Comparison of ENCODE assay signal across 12 cellular contexts in genomic region chr15:88610756-88611231, GRCh38. TPM values are rescaled to one million over a fixed set of nuclear protein-coding genes. Genes with fewer than 3 reads are reported as not detected.
A peak's percentile ranks its signal among the peaks of the same experiment; 100 is the strongest.
DNase-seq lines count a peak whose midpoint lies in the region; TF ChIP-seq lines count a peak whose summit lies in the region.
"Had no signal": no experiment of that assay in that cellular context is flagged by ENCODE, and none has a peak within 500 bp of the region (broad histone marks: within the 10 kb centered on the region; RNA-seq: fewer than 3 reads in every experiment).

No MANE protein-coding gene starts in this region.

- no peak overlapping the region for H2BK120ac ChIP-seq in mesenchymal stem cell (ENCODE audit: low read depth, low read length)

- no peak overlapping the region for H3K4me3 ChIP-seq in mesenchymal stem cell (ENCODE audit: insufficient read depth in 1 of 2, low read depth in 1 of 2, low read length in 2 of 2)
- no peak overlapping the region for H3K4me3 ChIP-seq in GM23248

- peak overlapping the region; percentile 62 for H2BK15ac ChIP-seq in mesenchymal stem cell (ENCODE audit: low read depth, poor library complexity, severe bottlenecking)

- H3K36me3 ChIP-seq in mesenchymal stem cell (ENCODE audit: control insufficient read depth in 1 of 2, insufficient read depth in 2 of 2, low read depth in 1 of 2, low read length in 2 of 2), result no peaks in the 10 kb centered on the region
- H3K36me3 ChIP-seq in GM23248 (ENCODE audit: low read depth), result no peaks in the 10 kb centered on the region

- H2AFZ ChIP-seq in mesenchymal stem cell (ENCODE audit: low read depth, low read length) (no peak overlapping the region), GM23248 (no peak overlapping the region)

- in situ Hi-C loops in GM23248 (cut with MboI), result loop anchor here (10.0 kb wide), 1 partner anchor 136 kb away; no protein-coding TSS in a partner anchor

- DNase-seq in CD14-positive monocyte (ENCODE audit: low spot score), result no peak
- DNase-seq in HFFc6, result peak; percentile 51
- peak; percentile 33 for DNase-seq in SKM-1 (lab: John Stamatoyannopoulos, UW; ENCODE audit: unreplicated experiment)
- DNase-seq in mesenchymal stem cell, result peak; percentile 55
- DNase-seq in stimulated activated CD8-positive, alpha-beta memory T cell treated with anti-CD3 and anti-CD28 coated beads, Interleukin-4, amount 100 ng/mL, for 48 hours, result no peak
- DNase-seq in GM23248, result no peak
- no peak for DNase-seq in NCI-H526 treated with DMSO at 0.1 percent for 48 hours (lab: John Stamatoyannopoulos, UW)
- DNase-seq in occipital lobe (lab: John Stamatoyannopoulos, UW), result no peak
- DNase-seq: activated CD4-positive, alpha-beta T cell treated with anti-CD3 and anti-CD28 coated beads for 1 hour; activated naive CD4-positive, alpha-beta T cell; mammary epithelial cell; NCI-H1092 had no signal

- H3K79me1 ChIP-seq in mesenchymal stem cell (replicated peaks; ENCODE audit: low read length, poor library complexity, severe bottlenecking), result no peaks in the 10 kb centered on the region

- H3K79me2 ChIP-seq in GM23248 (ENCODE audit: insufficient read depth), result no peaks in the 10 kb centered on the region

- H2AK5ac ChIP-seq in mesenchymal stem cell (ENCODE audit: low read length, severe bottlenecking), result no peak overlapping the region

- no peaks in the 10 kb centered on the region for H4K20me1 ChIP-seq in GM23248 (ENCODE audit: insufficient read depth)

- H3K27me3 ChIP-seq in mesenchymal stem cell (ENCODE audit: control insufficient read depth in 1 of 2, insufficient read depth in 1 of 2, low read length in 2 of 2), result peaks cover 39 to 42% of the 10 kb centered on the region in 2 experiments
- H3K27me3 ChIP-seq in GM23248 (replicated peaks; ENCODE audit: insufficient read depth), result peaks cover 17% of the 10 kb centered on the region

- H3K27ac Mint-ChIP-seq in CD14-positive monocyte (peak overlapping the region in 1 of 7 donors; percentile 11), HFFc6 (peak overlapping the region; percentile 32; the same call in 1 of the 2 replicates)

- no peak overlapping the region for H3K18ac ChIP-seq in mesenchymal stem cell (ENCODE audit: low read depth in 1 of 2, low read length in 2 of 2)

- no peak overlapping the region for H2BK5ac ChIP-seq in mesenchymal stem cell (ENCODE audit: low read depth, low read length, poor library complexity, severe bottlenecking)

- H3K9me3 ChIP-seq in mesenchymal stem cell (ENCODE audit: control insufficient read depth, low read length) (no peaks in the 10 kb centered on the region), GM23248 (ENCODE audit: low read depth) (no peaks in the 10 kb centered on the region)

- no peaks in the 10 kb centered on the region for H3F3A ChIP-seq in GM23248 (ENCODE audit: insufficient read depth)

- H3K27ac ChIP-seq in mesenchymal stem cell (ENCODE audit: low read length, poor library complexity, severe bottlenecking), result no peak overlapping the region
- H3K27ac ChIP-seq in GM23248, result no peak overlapping the region

- no peak overlapping the region for H3K23ac ChIP-seq in mesenchymal stem cell (ENCODE audit: low read length in 2 of 2)

- no peak overlapping the region for H4K91ac ChIP-seq in mesenchymal stem cell (ENCODE audit: low read length)

- H3K4me2 ChIP-seq in mesenchymal stem cell (ENCODE audit: low read length, poor library complexity, severe bottlenecking) (no peak overlapping the region), GM23248 (ENCODE audit: unreplicated experiment) (no peak overlapping the region)

- intact Hi-C loops in CD14-positive monocyte (cut with micrococcal nuclease), result loop anchor here in 1 of 2 donors (5.0 kb wide), 1 partner anchor 42 kb away; no protein-coding TSS in a partner anchor

- peaks cover 15% of the 10 kb centered on the region for H3K4me1 ChIP-seq in mesenchymal stem cell (ENCODE audit: control insufficient read depth, insufficient read depth, low read depth, low read length)
- H3K4me1 ChIP-seq in GM23248 (ENCODE audit: insufficient read depth), result 0 out of 2 replicates have a peak, but pooled peaks cover 4% of the 10 kb centered on the region

- H3K27me3 Mint-ChIP-seq in CD14-positive monocyte (ENCODE audit: low read depth in 3 of 3), result peaks cover 21 to 34% (median 30%) of the 10 kb centered on the region in 3 donors
- peaks cover 28% of the 10 kb centered on the region for H3K27me3 Mint-ChIP-seq in HFFc6 (ENCODE audit: insufficient read depth)

- no peak overlapping the region for H3K4ac ChIP-seq in mesenchymal stem cell (ENCODE audit: low read depth in 1 of 2, low read length in 2 of 2)

- no peak overlapping the region for H3K14ac ChIP-seq in mesenchymal stem cell (ENCODE audit: low read length in 2 of 2)

- no peak overlapping the region for H2BK12ac ChIP-seq in mesenchymal stem cell (ENCODE audit: low read length in 2 of 2)

- H3K9me3 Mint-ChIP-seq in CD14-positive monocyte (peaks cover 0 to 7% (median 0%) of the 10 kb centered on the region in 7 donors), HFFc6 (no peaks in the 10 kb centered on the region)

- no peak overlapping the region for H4K8ac ChIP-seq in mesenchymal stem cell (ENCODE audit: low read length)

- H3K9me2 ChIP-seq in GM23248 (ENCODE audit: insufficient read depth), result no peaks in the 10 kb centered on the region

- peak; percentile 9 for TF ChIP-seq CTCF in CD14-positive monocyte (IDR thresholded peaks at IDR 0.05)
- TF ChIP-seq CTCF in HFFc6 (IDR thresholded peaks at IDR 0.05), result peak; percentile 58

- H3K4me3 Mint-ChIP-seq in CD14-positive monocyte (no peak overlapping the region), HFFc6 (no peak overlapping the region)

- peaks cover 19% of the 10 kb centered on the region for H3K4me1 Mint-ChIP-seq in CD14-positive monocyte
- peaks cover 44% of the 10 kb centered on the region for H3K4me1 Mint-ChIP-seq in HFFc6 (ENCODE audit: low read depth)

- no peak overlapping the region for H3K9ac ChIP-seq in mesenchymal stem cell (ENCODE audit: low read length)
- no peak overlapping the region for H3K9ac ChIP-seq in GM23248

- 17% methylated on average over 4 of the region's 4 CpGs for WGBS in mesenchymal stem cell
- WGBS in GM23248 (ENCODE audit: low coverage in 1 of 2, low lambda C conversion rate in 2 of 2, missing lambda C conversion rate in 2 of 2), 2 experiments, result 43 to 47% methylated on average over 4 of the region's 4 CpGs

- H3K36me3 Mint-ChIP-seq in CD14-positive monocyte (no peaks in the 10 kb centered on the region), HFFc6 (ENCODE audit: low read depth) (peaks cover 4% of the 10 kb centered on the region; the same call in 1 of the 2 replicates)

RNA-seq across cellular contexts. Expression of gene AEN, which starts 10.3 kb away (rescaled TPM):
- 1 to 10 TPM; 4.6 to 6.3 TPM for polyA plus RNA-seq in CD14-positive monocyte
- 10 to 100 TPM; 65.4 to 73.4 (median 67.8) TPM for total RNA-seq in HFFc6 (2021; fragmentation: NEBNext Ultra II Directional; extraction: Animal tissue kit (Norgen Biotek cat#: 25700))
- 26.2 TPM for polyA plus RNA-seq in mesenchymal stem cell (2013, experiment 1 of 2)
- 25.8 TPM for polyA plus RNA-seq in mesenchymal stem cell (2013, experiment 2 of 2)
- 35.9 and 49.1 TPM in 2 replicates for total RNA-seq in GM23248 (2014; rRNA removed; shearing (Covaris generic))
- 22.3 and 23.9 TPM in 2 replicates for polyA plus RNA-seq in GM23248 (2016; fragmentation: Nextera tagmentation; extraction: Ambion mirVana)
- total RNA-seq in occipital lobe, result 4.2 TPM

RNA-seq across cellular contexts. Expression of gene ISG20, which starts 28.0 kb away (rescaled TPM):
- polyA plus RNA-seq in CD14-positive monocyte (10 to 100 TPM; 25.1 to 29.3 TPM), GM23248 (2016; fragmentation: Nextera tagmentation; extraction: Ambion mirVana) (0.93 and 1.4 TPM in 2 replicates)
- total RNA-seq in HFFc6 (2021; fragmentation: NEBNext Ultra II Directional; extraction: Animal tissue kit (Norgen Biotek cat#: 25700)), result 1 to 10 TPM in 1 of 6 experiments, under 1 TPM in 5; 0.47 to 1.5 (median 0.76) TPM
- 3.3 TPM for polyA plus RNA-seq in mesenchymal stem cell (2013, experiment 1 of 2)
- 3.6 TPM for polyA plus RNA-seq in mesenchymal stem cell (2013, experiment 2 of 2)
- not detected in 2 replicates for total RNA-seq in GM23248 (2014; rRNA removed; shearing (Covaris generic))
- not detected for total RNA-seq in occipital lobe

Comparison
In these comparisons a context has a peak if more than half of its experiments do, and no peak if none do; other contexts are left out.
1. DNase-seq: peak in HFFc6 (single experiment), SKM-1 (single experiment) and mesenchymal stem cell (single experiment); none in CD14-positive monocyte (single experiment), stimulated activated CD8-positive, alpha-beta memory T cell treated with anti-CD3 and anti-CD28 coated beads, Interleukin-4, amount 100 ng/mL, for 48 hours (single experiment), GM23248 (single experiment), NCI-H526 treated with DMSO at 0.1 percent for 48 hours (single experiment) and occipital lobe (single experiment).